ENCODE assay signal across 8 cellular contexts in genomic region chr19:49579947-49580263, GRCh38. TPM values are rescaled to one million over a fixed set of nuclear protein-coding genes. Genes with fewer than 3 reads are reported as not detected.
DNase-seq lines count a peak whose midpoint lies in the region; ATAC-seq and TF ChIP-seq lines count a peak whose summit lies in the region.

No MANE protein-coding gene starts in this region.

- POLR2A ChIA-PET in naive thymus-derived CD4-positive, alpha-beta T cell (lab: Charles Lee) = interaction anchor here (0.6 to 4.9 kb wide), 32 partner anchors 9 to 127 kb away, joined by 3 to 82 read pairs (median 6); partner anchors contain the start of genes ALDH16A1, BCL2L12, FCGRT and IRF3

- no peaks in the 10 kb centered on the region for H3K27me3 ChIP-seq in HUES48 (ENCODE audit: control insufficient read depth, insufficient read depth, low read length)
- H3K27me3 ChIP-seq in naive thymus-derived CD4-positive, alpha-beta T cell (ENCODE audit: control insufficient read depth in 2 of 2, insufficient read depth in 2 of 2, low read length in 2 of 2) = no peaks in the 10 kb centered on the region

- H3K9ac ChIP-seq in HUES48 (ENCODE audit: low read depth, low read length) = peak overlapping the region; percentile 70

- no peak for TF ChIP-seq CTCF in CD14-positive monocyte (IDR thresholded peaks at IDR 0.05)

- CTCF ChIA-PET in naive thymus-derived CD4-positive, alpha-beta T cell (lab: Charles Lee) = interaction anchor here (0.6 to 2.9 kb wide), 8 partner anchors 9 to 250 kb away, joined by 3 to 16 read pairs (median 4); partner anchors contain the start of gene PIH1D1

- intact Hi-C loops in CD14-positive monocyte (cut with micrococcal nuclease) = loop anchor here in 1 of 2 donors (1.0 kb wide), 1 partner anchor 84 kb away; no protein-coding TSS in a partner anchor
- intact Hi-C loops in naive thymus-derived CD4-positive, alpha-beta T cell (cut with micrococcal nuclease) = loop anchor here (1.0 to 5.0 kb wide), 7 partner anchors 10 to 463 kb away; partner anchors contain the start of genes PTOV1 (in 2 of the 2), BCL2L12 (in 1 of the 2), C19orf73 (in 1 of the 2) and IRF3 (in 1 of the 2)

- peak overlapping the region; percentile 91 to 97 (median 93) for H3K27ac Mint-ChIP-seq in CD14-positive monocyte
- H3K27ac Mint-ChIP-seq in naive thymus-derived CD4-positive, alpha-beta T cell = peak overlapping the region; percentile 85 to 98 (median 92)

- H3K4me3 Mint-ChIP-seq in CD14-positive monocyte = peak overlapping the region; percentile 94 to 98
- peak overlapping the region; percentile 91 to 98 (median 94) for H3K4me3 Mint-ChIP-seq in naive thymus-derived CD4-positive, alpha-beta T cell

- H3K9me3 Mint-ChIP-seq in CD14-positive monocyte = no peaks in the 10 kb centered on the region
- H3K9me3 Mint-ChIP-seq in naive thymus-derived CD4-positive, alpha-beta T cell = no peaks in the 10 kb centered on the region

- DNase-seq in CD14-positive monocyte (ENCODE audit: low spot score) (no peak), inferior parietal cortex (ENCODE audit: extremely low spot score) (no peak), NCI-H2107 (lab: John Stamatoyannopoulos, UW) (no peak)
- no peak for DNase-seq in naive thymus-derived CD4-positive, alpha-beta T cell

- no peaks in the 10 kb centered on the region for H3K9me3 ChIP-seq in HUES48 (ENCODE audit: control insufficient read depth, insufficient read depth, low read length)
- H3K9me3 ChIP-seq in naive thymus-derived CD4-positive, alpha-beta T cell (ENCODE audit: control insufficient read depth in 2 of 3, low read length in 3 of 3) = no peaks in the 10 kb centered on the region

- peaks cover 12% of the 10 kb centered on the region for H3K36me3 ChIP-seq in HUES48 (ENCODE audit: control insufficient read depth, insufficient read depth, low read length)
- peaks cover 0 to 17% (median 11%) of the 10 kb centered on the region in 3 experiments for H3K36me3 ChIP-seq in naive thymus-derived CD4-positive, alpha-beta T cell (ENCODE audit: control insufficient read depth in 2 of 3, insufficient read depth in 3 of 3, low read length in 3 of 3)

- peaks cover 0 to 2% (median 0%) of the 10 kb centered on the region in 3 donors for H3K27me3 Mint-ChIP-seq in CD14-positive monocyte (ENCODE audit: low read depth in 3 of 3)
- H3K27me3 Mint-ChIP-seq in naive thymus-derived CD4-positive, alpha-beta T cell = no peaks in the 10 kb centered on the region

- ATAC-seq in naive thymus-derived CD4-positive, alpha-beta T cell = no peak
- ATAC-seq in GM19452 (IDR thresholded peaks at IDR 0.05; ENCODE audit: unreplicated experiment) (no peak), GM18858 (IDR thresholded peaks at IDR 0.05; ENCODE audit: unreplicated experiment) (no peak)

- peaks cover 22% of the 10 kb centered on the region for H3K4me1 Mint-ChIP-seq in CD14-positive monocyte
- H3K4me1 Mint-ChIP-seq in naive thymus-derived CD4-positive, alpha-beta T cell = peaks cover 20 to 51% (median 39%) of the 10 kb centered on the region in 7 donors

- peak overlapping the region; percentile 88 for H3K4me3 ChIP-seq in HUES48 (ENCODE audit: low read depth, low read length)
- peak overlapping the region; percentile 68 for H3K4me3 ChIP-seq in naive thymus-derived CD4-positive, alpha-beta T cell (ENCODE audit: low read length)

- H3K4me1 ChIP-seq in HUES48 (ENCODE audit: control insufficient read depth, insufficient read depth, low read length) = peaks cover 15% of the 10 kb centered on the region
- H3K4me1 ChIP-seq in naive thymus-derived CD4-positive, alpha-beta T cell (ENCODE audit: control insufficient read depth in 2 of 2, insufficient read depth in 2 of 2, low read length in 2 of 2) = peaks cover 0 to 22% of the 10 kb centered on the region in 2 donors

- H3K27ac ChIP-seq in HUES48 (ENCODE audit: low read depth, low read length) (peak overlapping the region; percentile 61), cingulate gyrus (ENCODE audit: low read depth, low read length) (peak overlapping the region; percentile 22)
- H3K27ac ChIP-seq in naive thymus-derived CD4-positive, alpha-beta T cell (ENCODE audit: low read depth, low read length) = peak overlapping the region; percentile 84

- H3K36me3 Mint-ChIP-seq in CD14-positive monocyte = peaks cover 8 to 26% of the 10 kb centered on the region in 2 donors
- H3K36me3 Mint-ChIP-seq in naive thymus-derived CD4-positive, alpha-beta T cell = peaks cover 0 to 4% (median 0%) of the 10 kb centered on the region in 5 donors

RNA-seq across cellular contexts. Expression of gene NOSIP, which starts 0.5 kb away (rescaled TPM):
- polyA plus RNA-seq in CD14-positive monocyte = 100 to 1,000 TPM in 1 of 2 donors, 10 to 100 TPM in 1; 96.4 to 120 TPM
- total RNA-seq in naive thymus-derived CD4-positive, alpha-beta T cell = 100 to 1,000 TPM; 222 to 267 (median 228) TPM
- polyA plus RNA-seq in naive thymus-derived CD4-positive, alpha-beta T cell = 1,000 to 10,000 TPM in 1 of 2 donors, 100 to 1,000 TPM in 1; 933 to 1,232 TPM

RNA-seq across cellular contexts. Expression of gene PRRG2, which starts 1.2 kb away (rescaled TPM):
- polyA plus RNA-seq in CD14-positive monocyte = not detected
- 1 to 10 TPM in 2 of 5 experiments, under 1 TPM in 3; 0.44 to 2.9 (median 0.58) TPM for total RNA-seq in naive thymus-derived CD4-positive, alpha-beta T cell
- polyA plus RNA-seq in naive thymus-derived CD4-positive, alpha-beta T cell = under 1 TPM in 1 of 2 donors, not detected in 1; 0.30 TPM

RNA-seq across cellular contexts. Expression of gene PRR12, which starts 11.1 kb away (rescaled TPM):
- under 1 TPM; 0.04 to 0.11 TPM for polyA plus RNA-seq in CD14-positive monocyte
- 10 to 100 TPM; 45.6 to 69.4 (median 60.0) TPM for total RNA-seq in naive thymus-derived CD4-positive, alpha-beta T cell
- under 1 TPM; 0.25 to 0.74 TPM for polyA plus RNA-seq in naive thymus-derived CD4-positive, alpha-beta T cell

RNA-seq across cellular contexts. Expression of gene RCN3, which starts 52.1 kb away (rescaled TPM):
- not detected for polyA plus RNA-seq in CD14-positive monocyte
- 10 to 100 TPM in 1 of 5 experiments, 1 to 10 TPM in 4; 1.9 to 14.5 (median 3.5) TPM for total RNA-seq in naive thymus-derived CD4-positive, alpha-beta T cell
- 10 to 100 TPM in 1 of 2 donors, 1 to 10 TPM in 1; 6.9 to 12.3 TPM for polyA plus RNA-seq in naive thymus-derived CD4-positive, alpha-beta T cell

Comparison
In these comparisons a context has a peak if more than half of its experiments do, and no peak if none do; other contexts are left out.
1. H3K27ac ChIP-seq: peak in every context shown above with its lines; median percentile 84 in naive thymus-derived CD4-positive, alpha-beta T cell; 61 in HUES48; 22 in cingulate gyrus.
2. RNA of gene NOSIP, which starts 0.5 kb away (polyA plus RNA-seq): 933 to 1,232 TPM in naive thymus-derived CD4-positive, alpha-beta T cell; 96.4 to 120 TPM in CD14-positive monocyte; every median in the first group is over 4 times any median in the second.